1 cellular context compared by ENCODE assay signal in genomic region chr7:30422922-30423321, GRCh38.
A peak's percentile ranks its signal among the peaks of the same experiment; 100 is the strongest.
TF ChIP-seq lines count a peak whose summit lies in the region.

No MANE protein-coding gene starts in this region.

TF ChIP-seq in SK-N-SH, 30 proteins besides CTCF, POLR2A, EP300 and RAD21 (continued from another document):
- TF ChIP-seq USF1 (IDR thresholded peaks at IDR 0.05; ENCODE audit: borderline replicate concordance, low read depth) (no peak), RFX5 (IDR thresholded peaks at IDR 0.05; ENCODE audit: low read length) (no peak), NFIC (IDR thresholded peaks at IDR 0.05; ENCODE audit: borderline replicate concordance) (peak; percentile 21; the same call in 1 of the 2 replicates), EZH2phosphoT487 (IDR thresholded peaks at IDR 0.05; ENCODE audit: borderline replicate concordance, low read depth) (no peak), MEF2A (IDR thresholded peaks at IDR 0.05; ENCODE audit: borderline replicate concordance, low read depth) (no peak), ELF1 (IDR thresholded peaks at IDR 0.05) (no peak), RCOR1 (IDR thresholded peaks at IDR 0.05; ENCODE audit: low read length) (no peak), SIN3A (IDR thresholded peaks at IDR 0.05; ENCODE audit: borderline replicate concordance, low read depth, low read length) (no peak), MAX (IDR thresholded peaks at IDR 0.05; ENCODE audit: low read depth) (no peak), TEAD4 (IDR thresholded peaks at IDR 0.05; ENCODE audit: borderline replicate concordance, insufficient read depth) (no peak)
TF ChIP-seq in SK-N-SH: peak in this region for 3.
